In genomic region chr2:215617060-215617824, GRCh38 we compare ENCODE assay signal across 28 cellular contexts.
"Had no signal": no experiment of that assay in that cellular context is flagged by ENCODE, and none has a peak within 500 bp of the region (broad histone marks: within the 10 kb centered on the region; RNA-seq: fewer than 3 reads in every experiment).

No MANE protein-coding gene starts in this region.

- H3K4me2 ChIP-seq: hepatocyte had no signal

- H3K79me2 ChIP-seq: hepatocyte had no signal

- H3K27ac ChIP-seq: hepatocyte, left ventricle myocardium inferior, ovary, psoas muscle, skin epidermis, stomach, suprapubic skin, tibial nerve had no signal

- H3K36me3 ChIP-seq: left ventricle myocardium inferior, ovary, stomach, suprapubic skin, tibial nerve had no signal

- H2AFZ ChIP-seq: hepatocyte had no signal

- H3K4me3 ChIP-seq: hepatocyte, left ventricle myocardium inferior, ovary, psoas muscle, skin epidermis, stomach, suprapubic skin, tibial nerve had no signal

- H3K9me3 ChIP-seq: ovary, psoas muscle, stomach, suprapubic skin, tibial nerve had no signal

- ATAC-seq: activated CD4-positive, CD25-positive, alpha-beta regulatory T cell treated with anti-CD3 and anti-CD28 coated beads, Interleukin-2, amount 50 U/mL, for 24 hours; activated T-cell treated with anti-CD3 and anti-CD28 coated beads, Interleukin-2, amount 50 U/mL, for 72 hours; natural killer cell; psoas muscle; right cardiac atrium; stimulated activated effector memory CD8-positive, alpha-beta T cell treated with anti-CD3 and anti-CD28 coated beads, Interleukin-12 subunit alpha, Interleukin-12 subunit beta, amount 100 ng/mL, for 72 hours had no signal

- H3K27me3 ChIP-seq: hepatocyte, ovary, stomach, suprapubic skin, tibial nerve had no signal

- DNase-seq: activated CD4-positive, alpha-beta memory T cell treated with anti-CD3 and anti-CD28 coated beads, Interleukin-2, amount 10 ng/mL, durations not matched to agents 7 days and 5 days; activated CD4-positive, alpha-beta T cell treated with anti-CD3 and anti-CD28 coated beads, Interleukin-2, amount 10 ng/mL, durations not matched to agents 24 days and 14 days; activated effector memory CD4-positive, alpha-beta T cell treated with anti-CD3 and anti-CD28 coated beads, Interleukin-2, amount 50 U/mL, for 16 hours; activated naive CD4-positive, alpha-beta T cell treated with anti-CD3 and anti-CD28 coated beads, Interleukin-2, amount 10 ng/mL, durations not matched to agents 7 days and 5 days; activated T-cell treated with anti-CD3 and anti-CD28 coated beads, Interleukin-2, amount 50 U/mL, for 72 hours; amygdala; cerebellar nuclear complex; cortex of kidney; erythroblast; foreskin fibroblast; immature natural killer cell; kidney glomerular epithelial cell; left ventricle myocardium inferior; midbrain; natural killer cell; ovary; psoas muscle; right cardiac atrium; stimulated activated CD4-positive, alpha-beta T cell treated with anti-CD3 and anti-CD28 coated beads, Interleukin-2, amount 100 ng/mL, for 24 hours; stomach had no signal

- H3K4me1 ChIP-seq: psoas muscle had no signal

- FAIRE-seq: endometrium, urothelium cell line had no signal
